In the genomic region with DNA sequence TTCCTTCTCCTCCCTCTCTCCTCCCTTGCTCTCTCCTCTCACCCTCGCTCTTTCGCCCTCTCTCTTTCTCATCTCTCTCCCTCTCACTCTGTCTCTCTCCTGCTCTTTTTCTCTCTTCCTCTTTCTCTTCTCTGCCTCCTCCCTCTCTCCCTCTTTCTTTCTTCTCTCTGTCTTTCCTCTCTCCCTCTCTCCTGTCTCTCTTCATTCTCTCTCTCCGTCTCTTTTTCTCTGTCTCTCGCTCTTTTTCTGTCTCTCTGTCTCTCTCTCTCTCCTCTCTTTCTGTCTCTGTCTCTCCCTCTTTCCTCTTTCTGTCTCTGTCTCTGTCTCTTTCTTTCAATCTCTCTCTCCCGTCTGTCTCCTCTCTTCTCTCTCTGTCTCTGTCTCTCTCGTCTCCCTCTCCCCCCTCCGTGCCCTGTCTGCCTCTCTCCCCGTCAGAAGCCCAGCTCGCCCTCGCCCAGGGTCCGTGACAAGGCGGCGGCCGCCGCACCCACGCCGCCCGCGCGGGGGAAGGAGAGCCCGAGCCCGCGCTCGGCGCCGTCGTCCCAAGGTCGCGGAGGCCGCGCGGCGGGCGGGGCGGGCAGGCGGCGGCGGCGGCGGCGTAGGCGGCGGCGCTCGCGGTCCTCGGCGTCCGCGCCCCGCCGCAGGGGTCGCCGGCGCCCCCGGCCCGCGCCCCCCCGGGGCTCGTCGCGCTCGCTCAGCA, we compare ENCODE assay signal across 1 cellular context.
TF ChIP-seq lines count a peak whose summit lies in the region.

No MANE protein-coding gene starts in this region.

TF ChIP-seq in GM12878, 131 proteins besides CTCF, POLR2A, EP300 and RAD21 (continued from another document):
- TF ChIP-seq, protein P1, sequence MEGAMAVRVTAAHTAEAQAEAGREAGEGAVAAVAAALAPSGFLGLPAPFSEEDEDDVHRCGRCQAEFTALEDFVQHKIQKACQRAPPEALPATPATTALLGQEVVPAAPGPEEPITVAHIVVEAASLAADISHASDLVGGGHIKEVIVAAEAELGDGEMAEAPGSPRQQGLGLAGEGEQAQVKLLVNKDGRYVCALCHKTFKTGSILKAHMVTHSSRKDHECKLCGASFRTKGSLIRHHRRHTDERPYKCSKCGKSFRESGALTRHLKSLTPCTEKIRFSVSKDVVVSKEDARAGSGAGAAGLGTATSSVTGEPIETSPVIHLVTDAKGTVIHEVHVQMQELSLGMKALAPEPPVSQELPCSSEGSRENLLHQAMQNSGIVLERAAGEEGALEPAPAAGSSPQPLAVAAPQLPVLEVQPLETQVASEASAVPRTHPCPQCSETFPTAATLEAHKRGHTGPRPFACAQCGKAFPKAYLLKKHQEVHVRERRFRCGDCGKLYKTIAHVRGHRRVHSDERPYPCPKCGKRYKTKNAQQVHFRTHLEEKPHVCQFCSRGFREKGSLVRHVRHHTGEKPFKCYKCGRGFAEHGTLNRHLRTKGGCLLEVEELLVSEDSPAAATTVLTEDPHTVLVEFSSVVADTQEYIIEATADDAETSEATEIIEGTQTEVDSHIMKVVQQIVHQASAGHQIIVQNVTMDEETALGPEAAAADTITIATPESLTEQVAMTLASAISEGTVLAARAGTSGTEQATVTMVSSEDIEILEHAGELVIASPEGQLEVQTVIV (IDR thresholded peaks at IDR 0.05; ENCODE audit: borderline replicate concordance, partially characterized antibody) = peak; percentile 31
- TF ChIP-seq, protein P2, sequence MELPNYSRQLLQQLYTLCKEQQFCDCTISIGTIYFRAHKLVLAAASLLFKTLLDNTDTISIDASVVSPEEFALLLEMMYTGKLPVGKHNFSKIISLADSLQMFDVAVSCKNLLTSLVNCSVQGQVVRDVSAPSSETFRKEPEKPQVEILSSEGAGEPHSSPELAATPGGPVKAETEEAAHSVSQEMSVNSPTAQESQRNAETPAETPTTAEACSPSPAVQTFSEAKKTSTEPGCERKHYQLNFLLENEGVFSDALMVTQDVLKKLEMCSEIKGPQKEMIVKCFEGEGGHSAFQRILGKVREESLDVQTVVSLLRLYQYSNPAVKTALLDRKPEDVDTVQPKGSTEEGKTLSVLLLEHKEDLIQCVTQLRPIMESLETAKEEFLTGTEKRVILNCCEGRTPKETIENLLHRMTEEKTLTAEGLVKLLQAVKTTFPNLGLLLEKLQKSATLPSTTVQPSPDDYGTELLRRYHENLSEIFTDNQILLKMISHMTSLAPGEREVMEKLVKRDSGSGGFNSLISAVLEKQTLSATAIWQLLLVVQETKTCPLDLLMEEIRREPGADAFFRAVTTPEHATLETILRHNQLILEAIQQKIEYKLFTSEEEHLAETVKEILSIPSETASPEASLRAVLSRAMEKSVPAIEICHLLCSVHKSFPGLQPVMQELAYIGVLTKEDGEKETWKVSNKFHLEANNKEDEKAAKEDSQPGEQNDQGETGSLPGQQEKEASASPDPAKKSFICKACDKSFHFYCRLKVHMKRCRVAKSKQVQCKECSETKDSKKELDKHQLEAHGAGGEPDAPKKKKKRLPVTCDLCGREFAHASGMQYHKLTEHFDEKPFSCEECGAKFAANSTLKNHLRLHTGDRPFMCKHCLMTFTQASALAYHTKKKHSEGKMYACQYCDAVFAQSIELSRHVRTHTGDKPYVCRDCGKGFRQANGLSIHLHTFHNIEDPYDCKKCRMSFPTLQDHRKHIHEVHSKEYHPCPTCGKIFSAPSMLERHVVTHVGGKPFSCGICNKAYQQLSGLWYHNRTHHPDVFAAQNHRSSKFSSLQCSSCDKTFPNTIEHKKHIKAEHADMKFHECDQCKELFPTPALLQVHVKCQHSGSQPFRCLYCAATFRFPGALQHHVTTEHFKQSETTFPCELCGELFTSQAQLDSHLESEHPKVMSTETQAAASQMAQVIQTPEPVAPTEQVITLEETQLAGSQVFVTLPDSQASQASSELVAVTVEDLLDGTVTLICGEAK (IDR thresholded peaks at IDR 0.05; ENCODE audit: borderline replicate concordance) = no peak
